14 cellular contexts compared by ENCODE assay signal in the genomic region with DNA sequence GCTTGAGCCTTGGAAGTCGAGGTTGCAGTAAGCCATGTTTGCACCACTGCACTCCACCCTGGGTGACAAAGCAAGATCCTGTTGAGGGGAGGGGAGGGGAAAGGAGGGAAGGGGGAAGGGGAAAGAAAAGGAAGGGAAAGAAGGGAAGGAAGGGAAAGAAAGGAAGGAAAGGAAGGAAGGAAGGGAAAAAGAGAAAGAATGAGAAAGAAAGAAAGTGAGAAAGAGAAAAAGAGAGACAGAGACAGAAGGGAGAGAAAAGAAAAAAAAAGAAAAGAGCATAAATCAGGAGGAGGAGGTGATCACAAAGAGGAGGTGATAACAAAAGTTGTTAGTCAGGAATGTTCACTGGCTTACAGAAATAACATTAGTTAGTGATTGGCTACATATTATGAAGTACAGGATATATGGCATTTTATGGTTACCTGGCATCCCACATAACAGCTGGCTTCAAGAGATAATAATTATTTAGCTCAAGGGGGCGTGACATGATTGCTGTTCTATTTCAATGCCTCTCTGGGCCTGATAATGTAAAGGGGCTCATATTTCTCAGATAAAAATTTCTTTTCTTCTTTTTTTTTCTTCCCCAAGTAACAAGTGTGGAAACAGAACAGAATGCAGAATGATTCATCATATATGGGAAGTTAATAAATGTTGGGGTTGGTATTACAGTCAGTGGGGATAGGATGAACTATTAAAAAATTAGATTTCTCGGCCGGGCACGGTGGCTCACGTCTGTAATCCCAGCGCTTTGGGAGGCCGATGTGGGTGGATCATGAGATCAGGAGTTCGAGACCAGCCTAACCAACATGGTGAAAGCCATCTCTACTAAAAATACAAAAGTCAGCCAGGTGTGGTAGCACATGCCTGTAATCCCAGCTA. TPM values are rescaled to one million over a fixed set of nuclear protein-coding genes. Genes with fewer than 3 reads are reported as not detected.
DNase-seq lines count a peak whose midpoint lies in the region; TF ChIP-seq lines count a peak whose summit lies in the region.
"Had no signal": no experiment of that assay in that cellular context is flagged by ENCODE, and none has a peak within 500 bp of the region (broad histone marks: within the 10 kb centered on the region; RNA-seq: fewer than 3 reads in every experiment).

No MANE protein-coding gene starts in this region.

- POLR2A ChIA-PET in activated CD4-positive, alpha-beta memory T cell treated with anti-CD3 and anti-CD28 coated beads, Interleukin-2, amount 10 ng/mL, durations not matched to agents 7 days and 5 days (lab: Charles Lee) = interaction anchor here (1.0 kb wide), 2 partner anchors 83 to 157 kb away, joined by 3 read pairs; no protein-coding TSS in a partner anchor

- H3K4me3 ChIP-seq in mesendoderm (ENCODE audit: low read length) = no peak overlapping the region
- H3K4me3 ChIP-seq: body of pancreas, lung, PC-9 had no signal

- DNase-seq in CD14-positive monocyte (ENCODE audit: low spot score) = no peak
- DNase-seq in Calu3 = peak; percentile 39
- DNase-seq in activated CD4-positive, alpha-beta memory T cell treated with anti-CD3 and anti-CD28 coated beads, Interleukin-2, amount 10 ng/mL, durations not matched to agents 7 days and 5 days = no peak
- peak; percentile 6 for DNase-seq in mesendoderm
- DNase-seq in activated effector memory CD4-positive, alpha-beta T cell treated with anti-CD3 and anti-CD28 coated beads, Interleukin-2, amount 50 U/mL, for 16 hours = no peak
- no peak for DNase-seq in ecto neural progenitor cell (ENCODE audit: low spot score)
- no peak for DNase-seq in effector CD8-positive, alpha-beta T cell (lab: John Stamatoyannopoulos, UW)
- DNase-seq: body of pancreas; hippocampal formation; NCI-H2227 treated with DMSO at 0.1 percent for 48 hours; PC-9; stimulated activated CD4-positive, alpha-beta T cell treated with anti-CD3 and anti-CD28 coated beads, Interleukin-4, amount 100 ng/mL, for 24 hours had no signal

- no peaks in the 10 kb centered on the region for H3K27me3 ChIP-seq in mesendoderm (ENCODE audit: insufficient read depth, low read length, poor library complexity)
- H3K27me3 ChIP-seq: body of pancreas had no signal

- no peak overlapping the region for H4K8ac ChIP-seq in mesendoderm (ENCODE audit: low read depth, low read length)

- peaks cover 0 to 2% (median 0%) of the 10 kb centered on the region in 7 donors for H3K9me3 Mint-ChIP-seq in CD14-positive monocyte
- H3K9me3 Mint-ChIP-seq in Calu3 (ENCODE audit: low read depth, unreplicated experiment) = no peaks in the 10 kb centered on the region
- no peaks in the 10 kb centered on the region for H3K9me3 Mint-ChIP-seq in activated CD4-positive, alpha-beta memory T cell treated with anti-CD3 and anti-CD28 coated beads, Interleukin-2, amount 10 ng/mL, durations not matched to agents 7 days and 5 days

- TF ChIP-seq CTCF in CD14-positive monocyte (IDR thresholded peaks at IDR 0.05) (no peak), Calu3 (IDR thresholded peaks at IDR 0.05; ENCODE audit: unreplicated experiment) (no peak)

- no peak overlapping the region for H3K4me3 Mint-ChIP-seq in CD14-positive monocyte
- H3K4me3 Mint-ChIP-seq in Calu3 (ENCODE audit: low read depth, unreplicated experiment) = peak overlapping the region; percentile 29
- no peak overlapping the region for H3K4me3 Mint-ChIP-seq in activated CD4-positive, alpha-beta memory T cell treated with anti-CD3 and anti-CD28 coated beads, Interleukin-2, amount 10 ng/mL, durations not matched to agents 7 days and 5 days

- H3K4me1 ChIP-seq in mesendoderm (ENCODE audit: control insufficient read depth, low read depth, low read length) = no peaks in the 10 kb centered on the region
- H3K4me1 ChIP-seq: body of pancreas had no signal

- CTCF ChIA-PET in Calu3 (lab: Charles Lee) = interaction anchor here (0.6 to 1.2 kb wide), 6 partner anchors 17 to 276 kb away, joined by 3 to 4 read pairs (median 3); no protein-coding TSS in a partner anchor
- CTCF ChIA-PET in activated CD4-positive, alpha-beta memory T cell treated with anti-CD3 and anti-CD28 coated beads, Interleukin-2, amount 10 ng/mL, durations not matched to agents 7 days and 5 days (lab: Charles Lee) = interaction anchor here (1.3 to 1.9 kb wide), 3 partner anchors 12 to 119 kb away, joined by 3 read pairs; no protein-coding TSS in a partner anchor

- peaks cover 73 to 96% of the 10 kb centered on the region in 2 donors for H3K36me3 Mint-ChIP-seq in CD14-positive monocyte
- peaks cover 23% of the 10 kb centered on the region for H3K36me3 Mint-ChIP-seq in Calu3 (ENCODE audit: insufficient read depth, unreplicated experiment)
- H3K36me3 Mint-ChIP-seq in activated CD4-positive, alpha-beta memory T cell treated with anti-CD3 and anti-CD28 coated beads, Interleukin-2, amount 10 ng/mL, durations not matched to agents 7 days and 5 days (ENCODE audit: low read depth) = peaks cover 69% of the 10 kb centered on the region

- no peak overlapping the region for H2BK120ac ChIP-seq in mesendoderm (ENCODE audit: low read depth, low read length)

- H3K9ac ChIP-seq in mesendoderm (ENCODE audit: low read length) = no peak overlapping the region

- H3K4ac ChIP-seq in mesendoderm (ENCODE audit: low read depth, low read length) = peak overlapping the region; percentile 70

- H3K36me3 ChIP-seq in mesendoderm (ENCODE audit: control insufficient read depth, insufficient read depth, low read length) = no peaks in the 10 kb centered on the region

- H3K27ac Mint-ChIP-seq in CD14-positive monocyte (peak overlapping the region in 6 of 7 donors; percentile 19 to 84 (median 79)), Calu3 (ENCODE audit: unreplicated experiment) (peak overlapping the region; percentile 52)
- peak overlapping the region; percentile 19 for H3K27ac Mint-ChIP-seq in activated CD4-positive, alpha-beta memory T cell treated with anti-CD3 and anti-CD28 coated beads, Interleukin-2, amount 10 ng/mL, durations not matched to agents 7 days and 5 days

- peak overlapping the region; percentile 71 for H4K5ac ChIP-seq in mesendoderm (ENCODE audit: low read length)

- no peaks in the 10 kb centered on the region for H3K27me3 Mint-ChIP-seq in CD14-positive monocyte (ENCODE audit: low read depth in 3 of 3)
- no peaks in the 10 kb centered on the region for H3K27me3 Mint-ChIP-seq in Calu3 (ENCODE audit: unreplicated experiment)
- no peaks in the 10 kb centered on the region for H3K27me3 Mint-ChIP-seq in activated CD4-positive, alpha-beta memory T cell treated with anti-CD3 and anti-CD28 coated beads, Interleukin-2, amount 10 ng/mL, durations not matched to agents 7 days and 5 days

- H2AK5ac ChIP-seq in mesendoderm (ENCODE audit: low read length) = no peak overlapping the region

- H3K18ac ChIP-seq in mesendoderm (ENCODE audit: low read length) = peak overlapping the region; percentile 75

- H3K4me2 ChIP-seq in mesendoderm (ENCODE audit: low read length) = no peak overlapping the region
- H3K4me2 ChIP-seq: PC-9 had no signal

- H2BK5ac ChIP-seq in mesendoderm (ENCODE audit: low read length) = no peak overlapping the region

- WGBS in mesendoderm (ENCODE audit: extremely low coverage, insufficient coverage, low lambda C conversion rate) = no CpG with 5 or more reads among the region's 9 CpGs

- H3K56ac ChIP-seq in mesendoderm (ENCODE audit: low read length) = peak overlapping the region; percentile 34

- H3K79me2 ChIP-seq in mesendoderm (ENCODE audit: control insufficient read depth, insufficient read depth, low read length) = no peaks in the 10 kb centered on the region

- H3K4me1 Mint-ChIP-seq in CD14-positive monocyte = peaks cover 20% of the 10 kb centered on the region
- H3K4me1 Mint-ChIP-seq in Calu3 (ENCODE audit: low read depth, unreplicated experiment) = peaks cover 24% of the 10 kb centered on the region
- H3K4me1 Mint-ChIP-seq in activated CD4-positive, alpha-beta memory T cell treated with anti-CD3 and anti-CD28 coated beads, Interleukin-2, amount 10 ng/mL, durations not matched to agents 7 days and 5 days = peaks cover 17% of the 10 kb centered on the region

- H3K23ac ChIP-seq in mesendoderm (ENCODE audit: low read length) = no peak overlapping the region

- intact Hi-C loops in CD14-positive monocyte (cut with micrococcal nuclease) = no loop called here
- intact Hi-C loops in Calu3 (cut with micrococcal nuclease; ENCODE audit: unreplicated experiment) = no loop called here

- no peak overlapping the region for H2BK15ac ChIP-seq in mesendoderm (replicated peaks; ENCODE audit: low read depth)

- no peaks in the 10 kb centered on the region for H3K79me1 ChIP-seq in mesendoderm (ENCODE audit: low read length)

- no TSS peak for BruUV-seq in Calu3 (replicated peaks; lab: Mats Ljungman, UMichigan)

- H3K27ac ChIP-seq in mesendoderm (ENCODE audit: low read depth, low read length) = no peak overlapping the region
- H3K27ac ChIP-seq: body of pancreas, PC-9 had no signal

RNA-seq across cellular contexts. Expression of a gene that starts 27.1 kb away (rescaled TPM):
- 100 to 1,000 TPM; 590 to 796 TPM for polyA plus RNA-seq in CD14-positive monocyte
- total RNA-seq in Calu3 (2022) = 54.3 and 93.5 TPM in 2 replicates
- total RNA-seq in activated CD4-positive, alpha-beta memory T cell treated with anti-CD3 and anti-CD28 coated beads, Interleukin-2, amount 10 ng/mL, durations not matched to agents 7 days and 5 days = 100 to 1,000 TPM; 272 TPM
- 3.8 TPM for polyA plus RNA-seq in mesendoderm (2013, experiment 1 of 2)
- 3.9 TPM for polyA plus RNA-seq in mesendoderm (2013, experiment 2 of 2)

RNA-seq across cellular contexts. Expression of a gene that starts 48.5 kb away (rescaled TPM):
- polyA plus RNA-seq in CD14-positive monocyte = not detected
- total RNA-seq in Calu3 (2022) = 1.1 and 1.9 TPM in 2 replicates
- total RNA-seq in activated CD4-positive, alpha-beta memory T cell treated with anti-CD3 and anti-CD28 coated beads, Interleukin-2, amount 10 ng/mL, durations not matched to agents 7 days and 5 days = not detected
- polyA plus RNA-seq in mesendoderm (2013, experiment 1 of 2) = 0.17 TPM
- polyA plus RNA-seq in mesendoderm (2013, experiment 2 of 2) = 0.20 TPM
- total RNA-seq: body of pancreas, PC-9, pulmonary artery endothelial cell had no signal

Comparison
In these comparisons a context has a peak if more than half of its experiments do, and no peak if none do; other contexts are left out.
1. DNase-seq: peak in Calu3 (single experiment) and mesendoderm (single experiment); none in CD14-positive monocyte (single experiment), activated CD4-positive, alpha-beta memory T cell treated with anti-CD3 and anti-CD28 coated beads, Interleukin-2, amount 10 ng/mL, durations not matched to agents 7 days and 5 days (single experiment), activated effector memory CD4-positive, alpha-beta T cell treated with anti-CD3 and anti-CD28 coated beads, Interleukin-2, amount 50 U/mL, for 16 hours (single experiment), ecto neural progenitor cell (single experiment) and effector CD8-positive, alpha-beta T cell (single experiment).
2. H3K27ac Mint-ChIP-seq: peak in every context shown above with its lines; median percentile 79 in CD14-positive monocyte; 52 in Calu3; 19 in activated CD4-positive, alpha-beta memory T cell treated with anti-CD3 and anti-CD28 coated beads, Interleukin-2, amount 10 ng/mL, durations not matched to agents 7 days and 5 days.